20 cellular contexts compared by ENCODE assay signal in the genomic region with DNA sequence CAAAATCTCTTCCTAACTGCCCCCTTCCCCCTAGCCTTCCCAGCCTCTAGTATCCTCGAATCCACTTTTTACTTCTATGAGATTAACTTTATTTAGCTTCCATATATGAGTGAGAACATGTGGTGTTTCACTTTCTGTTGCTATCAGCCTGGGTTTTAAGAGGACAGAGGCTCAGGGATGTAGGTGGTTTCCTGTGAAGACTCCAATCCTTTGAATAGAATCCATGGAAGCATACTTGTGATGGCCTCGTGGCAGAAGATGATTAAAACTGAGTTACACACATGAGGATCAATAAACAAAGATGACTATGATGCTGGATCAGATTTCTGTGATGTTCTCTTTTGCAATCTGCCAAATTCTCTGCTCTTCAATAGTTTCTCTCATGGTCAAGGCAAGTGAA. TPM values are rescaled to one million over a fixed set of nuclear protein-coding genes. Genes with fewer than 3 reads are reported as not detected.
A peak's percentile ranks its signal among the peaks of the same experiment; 100 is the strongest.
DNase-seq lines count a peak whose midpoint lies in the region; ATAC-seq, FAIRE-seq and TF ChIP-seq lines count a peak whose summit lies in the region.
"Had no signal": no experiment of that assay in that cellular context is flagged by ENCODE, and none has a peak within 500 bp of the region (broad histone marks: within the 10 kb centered on the region; RNA-seq: fewer than 3 reads in every experiment).

No MANE protein-coding gene starts in this region.

- H3K9me3 Mint-ChIP-seq in stimulated activated naive CD8-positive, alpha-beta T cell treated with anti-CD3 and anti-CD28 coated beads, Interleukin-15, amount 100 ng/mL, for 72 hours: no peaks in the 10 kb centered on the region
- H3K9me3 Mint-ChIP-seq in glutamatergic neuron (ENCODE audit: unreplicated experiment): no peaks in the 10 kb centered on the region
- H3K9me3 Mint-ChIP-seq: CD4-positive, alpha-beta T cell had no signal

- H3K4me3 ChIP-seq in A549 (no peak overlapping the region), IMR-90 (ENCODE audit: insufficient read depth, low read depth, low read length) (no peak overlapping the region)
- H3K4me3 ChIP-seq: GM23248 had no signal

- H2AFZ ChIP-seq in IMR-90 (replicated peaks; ENCODE audit: low read length, poor library complexity): no peak overlapping the region
- H2AFZ ChIP-seq: GM23248 had no signal

- TF ChIP-seq EP300 in A549 (IDR thresholded peaks at IDR 0.05): no peak

- FAIRE-seq in A549 (lab: Jason Lieb, UNC) (peak; percentile 78), colon (lab: Jason Lieb, UNC) (peak; percentile 80)
- FAIRE-seq: A204.1, D721Med had no signal

- BruUV-seq in IMR-90 (replicated peaks; lab: Mats Ljungman, UMichigan): no TSS peak

- H3K4ac ChIP-seq in IMR-90 (ENCODE audit: low read depth, low read length): no peak overlapping the region

- peaks cover 46% of the 10 kb centered on the region for H3K4me1 Mint-ChIP-seq in stimulated activated naive CD8-positive, alpha-beta T cell treated with anti-CD3 and anti-CD28 coated beads, Interleukin-15, amount 100 ng/mL, for 72 hours
- H3K4me1 Mint-ChIP-seq in glutamatergic neuron (ENCODE audit: low read depth, unreplicated experiment): peaks cover 9% of the 10 kb centered on the region

- CTCF ChIA-PET in A549 (lab: Yijun Ruan, JAX) (interaction anchor here (1.1 kb wide), 1 partner anchor 27 kb away, joined by 3 read pairs; no protein-coding TSS in a partner anchor), IMR-90 (lab: Yijun Ruan, JAX) (no interaction called here)

- H3K79me1 ChIP-seq in IMR-90 (ENCODE audit: low read depth in 1 of 2, low read length in 2 of 2): peaks cover 4 to 7% of the 10 kb centered on the region in 2 experiments; a peak in 2 of 4 replicates

- no peaks in the 10 kb centered on the region for H3K27me3 Mint-ChIP-seq in stimulated activated naive CD8-positive, alpha-beta T cell treated with anti-CD3 and anti-CD28 coated beads, Interleukin-15, amount 100 ng/mL, for 72 hours
- no peaks in the 10 kb centered on the region for H3K27me3 Mint-ChIP-seq in glutamatergic neuron (ENCODE audit: unreplicated experiment)
- H3K27me3 Mint-ChIP-seq: CD4-positive, alpha-beta T cell had no signal

- TF ChIP-seq RAD21 in A549 (conservative IDR thresholded peaks at IDR 0.05 in 1 of 2, IDR thresholded peaks at IDR 0.05 in 1 of 2): no peak
- no peak for TF ChIP-seq RAD21 in IMR-90 (IDR thresholded peaks at IDR 0.05; ENCODE audit: low read length)

- no peaks in the 10 kb centered on the region for H3K9me3 ChIP-seq in A549
- H3K9me3 ChIP-seq in IMR-90 (ENCODE audit: control insufficient read depth, insufficient read depth, low read length): no peaks in the 10 kb centered on the region
- H3K9me3 ChIP-seq: SK-N-SH had no signal

- no peak overlapping the region for H2BK120ac ChIP-seq in IMR-90 (ENCODE audit: low read depth, low read length)

- H3K9ac ChIP-seq in IMR-90 (ENCODE audit: low read depth, low read length): no peak overlapping the region
- H3K9ac ChIP-seq: GM23248, SK-N-SH had no signal

- H2BK5ac ChIP-seq in IMR-90 (ENCODE audit: low read depth, low read length, poor library complexity, severe bottlenecking): no peak overlapping the region

- H3K27ac ChIP-seq in A549 (no peak overlapping the region), IMR-90 (ENCODE audit: insufficient read depth, low read length) (no peak overlapping the region), caudate nucleus (ENCODE audit: low read depth, low read length) (no peak overlapping the region)
- H3K27ac ChIP-seq: GM23248, HL-60 had no signal

- no peaks in the 10 kb centered on the region for H3K36me3 Mint-ChIP-seq in glutamatergic neuron (ENCODE audit: unreplicated experiment)

- no peak overlapping the region for H2BK15ac ChIP-seq in IMR-90 (ENCODE audit: low read depth, low read length)

- in situ Hi-C loops in IMR-90 (cut with MboI; ENCODE audit: low sequenced_read_pairs): no loop called here

- H3K18ac ChIP-seq in IMR-90 (ENCODE audit: low read depth, low read length): no peak overlapping the region

- intact Hi-C loops in IMR-90 (cut with micrococcal nuclease): no loop called here

- no peak overlapping the region for H3K27ac Mint-ChIP-seq in stimulated activated naive CD8-positive, alpha-beta T cell treated with anti-CD3 and anti-CD28 coated beads, Interleukin-15, amount 100 ng/mL, for 72 hours
- H3K27ac Mint-ChIP-seq in glutamatergic neuron (ENCODE audit: unreplicated experiment): no peak overlapping the region
- H3K27ac Mint-ChIP-seq: CD4-positive, alpha-beta T cell had no signal

- 0 out of 2 replicates have a peak, but pooled peaks cover 2% of the 10 kb centered on the region for H3K36me3 ChIP-seq in IMR-90 (ENCODE audit: control insufficient read depth, insufficient read depth, low read length)

- no peak for DNase-seq in A549 (ENCODE audit: low read depth in 1 of 2, low spot score in 1 of 2)
- DNase-seq in IMR-90: peak; percentile 74
- DNase-seq in stimulated activated naive CD8-positive, alpha-beta T cell treated with anti-CD3 and anti-CD28 coated beads, Interleukin-15, amount 100 ng/mL, for 72 hours: no peak
- DNase-seq in glutamatergic neuron: no peak
- DNase-seq in caudate nucleus (lab: John Stamatoyannopoulos, UW): no peak
- DNase-seq: CD4-positive, alpha-beta T cell; GF-D8; GM23248; KBM-7; NCI-H1105; NCI-H187; Right ventricle myocardium superior; SK-N-SH had no signal

- TF ChIP-seq POLR2A in A549 (IDR thresholded peaks at IDR 0.05; ENCODE audit: low read length) (no peak), IMR-90 (IDR thresholded peaks at IDR 0.05; ENCODE audit: low read depth, low read length) (no peak)

- WGBS in A549 (ENCODE audit: missing lambda C conversion rate): 74% methylated on average over 2 of the region's 2 CpGs
- no CpG with 5 or more reads among the region's 2 CpGs for WGBS in IMR-90 (ENCODE audit: extremely low coverage in 2 of 2, insufficient read length in 1 of 2), 2 experiments

- no peak overlapping the region for H3K23ac ChIP-seq in IMR-90 (ENCODE audit: low read depth, low read length)

- H4K5ac ChIP-seq in IMR-90 (ENCODE audit: low read depth, low read length): no peak overlapping the region

- no peak overlapping the region for H3K4me3 Mint-ChIP-seq in stimulated activated naive CD8-positive, alpha-beta T cell treated with anti-CD3 and anti-CD28 coated beads, Interleukin-15, amount 100 ng/mL, for 72 hours
- no peak overlapping the region for H3K4me3 Mint-ChIP-seq in glutamatergic neuron (ENCODE audit: unreplicated experiment)
- H3K4me3 Mint-ChIP-seq: CD4-positive, alpha-beta T cell had no signal

- no peak overlapping the region for H4K8ac ChIP-seq in IMR-90 (ENCODE audit: low read depth in 2 of 2, low read length in 2 of 2)

- 0 out of 2 replicates have a peak, but pooled peaks cover 4% of the 10 kb centered on the region for H4K20me1 ChIP-seq in IMR-90 (ENCODE audit: insufficient read depth, low read length)

- POLR2A ChIA-PET in A549 (lab: Yijun Ruan, JAX) (no interaction called here), IMR-90 (lab: Charles Lee; ENCODE audit: unreplicated experiment) (no interaction called here)

- H2AK9ac ChIP-seq in IMR-90 (replicated peaks; ENCODE audit: low read depth, low read length, poor library complexity): no peak overlapping the region

- no peak overlapping the region for H4K91ac ChIP-seq in IMR-90 (ENCODE audit: insufficient read depth, low read depth, low read length)

- dilution Hi-C loops in IMR-90 (cut with HindIII; ENCODE audit: low sequenced_read_pairs, unreplicated experiment): no loop called here

- ATAC-seq in A549 (no peak), GM18498 (IDR thresholded peaks at IDR 0.05; ENCODE audit: unreplicated experiment) (peak; percentile 53), IMR-90 (ENCODE audit: low read depth) (peak; percentile 61), GM19035 (IDR thresholded peaks at IDR 0.05; ENCODE audit: unreplicated experiment) (no peak)
- ATAC-seq in stimulated activated naive CD8-positive, alpha-beta T cell treated with anti-CD3 and anti-CD28 coated beads, Interleukin-15, amount 100 ng/mL, for 72 hours: no peak
- ATAC-seq: HCT116 had no signal

- H3K4me2 ChIP-seq in A549 (no peak overlapping the region), IMR-90 (ENCODE audit: low read depth, low read length) (no peak overlapping the region)
- H3K4me2 ChIP-seq: SK-N-SH had no signal

- no peaks in the 10 kb centered on the region; the same call in 1 of the 2 replicates for H3K9me1 ChIP-seq in IMR-90 (ENCODE audit: insufficient read depth, low read length)

- no peak overlapping the region for H3K56ac ChIP-seq in IMR-90 (ENCODE audit: extremely low read depth, insufficient read depth, low read length)

- no peak for TF ChIP-seq CTCF in A549 (IDR thresholded peaks at IDR 0.05)
- no peak for TF ChIP-seq CTCF in IMR-90 (conservative IDR thresholded peaks at IDR 0.05; ENCODE audit: low read depth, low read length)
- TF ChIP-seq CTCF in glutamatergic neuron (IDR thresholded peaks at IDR 0.05; ENCODE audit: partially characterized antibody, unreplicated experiment): no peak

- peaks cover 32% of the 10 kb centered on the region for H3K4me1 ChIP-seq in A549
- H3K4me1 ChIP-seq in IMR-90 (ENCODE audit: control insufficient read depth, insufficient read depth, low read length): peaks cover 7% of the 10 kb centered on the region; the same call in 1 of the 2 replicates

- H3K27me3 ChIP-seq in IMR-90 (ENCODE audit: control insufficient read depth, insufficient read depth, low read length): no peaks in the 10 kb centered on the region

- H2AK5ac ChIP-seq in IMR-90 (ENCODE audit: low read depth, low read length): no peak overlapping the region

- no peak overlapping the region for H2BK20ac ChIP-seq in IMR-90 (ENCODE audit: low read depth, low read length)

- H3K14ac ChIP-seq in IMR-90 (replicated peaks; ENCODE audit: low read depth, low read length): no peak overlapping the region

TF ChIP-seq in A549, 52 proteins besides CTCF, POLR2A, EP300 and RAD21 (continues in another document):
- no peak for TF ChIP-seq CEBPB (IDR thresholded peaks at IDR 0.05)
- no peak for TF ChIP-seq EHF (CRISPR knock-in tag; IDR thresholded peaks at IDR 0.05)
- no peak for TF ChIP-seq TFCP2L1 (CRISPR knock-in tag; IDR thresholded peaks at IDR 0.05)

TF ChIP-seq in IMR-90, 13 proteins besides CTCF, POLR2A, EP300 and RAD21 (continues in another document):
- TF ChIP-seq MXI1 (IDR thresholded peaks at IDR 0.05; ENCODE audit: borderline replicate concordance, low read depth, low read length) (no peak), RCOR1 (IDR thresholded peaks at IDR 0.05; ENCODE audit: insufficient replicate concordance, low read length) (no peak), MAZ (IDR thresholded peaks at IDR 0.05; ENCODE audit: borderline replicate concordance, low read depth, low read length) (no peak), RFX5 (IDR thresholded peaks at IDR 0.05; ENCODE audit: low read depth, low read length) (no peak)

RNA-seq across cellular contexts. Expression of a gene that starts 29.8 kb away (rescaled TPM):
- 65.3 and 66.5 TPM in 2 replicates for polyA plus RNA-seq in A549 (2011; rRNA removed)
- polyA plus RNA-seq in A549 (2012; cell fraction: cytosol; rRNA removed): 42.4 and 52.0 TPM in 2 replicates
- 65.3 and 66.7 TPM in 2 replicates for polyA plus RNA-seq in A549 (2012; cell fraction: nucleus; rRNA removed)
- polyA plus RNA-seq in A549 (2017; fragmentation: RNase III; extraction: RNeasy Plus Mini Kit Qiagen cat#74134 plus additional on column Dnase treatment): 41.8 to 58.3 TPM (median 50.5 TPM) in 3 replicates
- polyA minus RNA-seq in A549 (2011; rRNA and poly(A)+ RNA removed): 67.2 and 68.7 TPM in 2 replicates
- total RNA-seq in IMR-90 (2012; rRNA removed): 17.4 and 20.6 TPM in 2 replicates
- polyA plus RNA-seq in IMR-90 (2012; rRNA removed): 41.4 and 43.0 TPM in 2 replicates
- 49.7 and 67.4 TPM in 2 replicates for polyA plus RNA-seq in IMR-90 (2012; cell fraction: cytosol; rRNA removed)
- polyA plus RNA-seq in IMR-90 (2012; cell fraction: nucleus; rRNA removed; ENCODE audit: low replicate concordance): 29.8 and 32.3 TPM in 2 replicates
- total RNA-seq in glutamatergic neuron (ENCODE audit: unreplicated experiment): 49.9 TPM

Comparison
In these comparisons a context has a peak if more than half of its experiments do, and no peak if none do; other contexts are left out.
1. ATAC-seq: peak in GM18498 (single experiment) and IMR-90 (single experiment); none in A549 (0 of 2), stimulated activated naive CD8-positive, alpha-beta T cell treated with anti-CD3 and anti-CD28 coated beads, Interleukin-15, amount 100 ng/mL, for 72 hours (single experiment) and GM19035 (single experiment).